Comparison of ENCODE assay signal across 9 cellular contexts in genomic region chr1:225919906-225920305, GRCh38. TPM values are rescaled to one million over a fixed set of nuclear protein-coding genes. Genes with fewer than 3 reads are reported as not detected.
A peak's percentile ranks its signal among the peaks of the same experiment; 100 is the strongest.
DNase-seq lines count a peak whose midpoint lies in the region; ATAC-seq, FAIRE-seq and TF ChIP-seq lines count a peak whose summit lies in the region.
"Had no signal": no experiment of that assay in that cellular context is flagged by ENCODE, and none has a peak within 500 bp of the region (broad histone marks: within the 10 kb centered on the region; RNA-seq: fewer than 3 reads in every experiment).

No MANE protein-coding gene starts in this region.

- H3K27me3 Mint-ChIP-seq in activated CD4-positive, alpha-beta T cell treated with anti-CD3 and anti-CD28 coated beads for 36 hours, result no peaks in the 10 kb centered on the region

- FAIRE-seq in pancreas (lab: Jason Lieb, UNC), result no peak
- FAIRE-seq: G401.6 had no signal

- CTCF ChIA-PET in activated CD4-positive, alpha-beta T cell treated with anti-CD3 and anti-CD28 coated beads for 36 hours (lab: Charles Lee), result interaction anchor here (0.8 to 1.4 kb wide), 3 partner anchors 8 to 499 kb away, joined by 3 to 7 read pairs (median 4); no protein-coding TSS in a partner anchor

- POLR2A ChIA-PET in activated CD4-positive, alpha-beta T cell treated with anti-CD3 and anti-CD28 coated beads for 36 hours (lab: Charles Lee), result interaction anchor here (1.1 kb wide), 1 partner anchor 39 kb away, joined by 3 read pairs; no protein-coding TSS in a partner anchor

- peak overlapping the region; percentile 64 for H3K27ac Mint-ChIP-seq in activated CD4-positive, alpha-beta T cell treated with anti-CD3 and anti-CD28 coated beads for 36 hours

- intact Hi-C loops in activated CD4-positive, alpha-beta T cell treated with anti-CD3 and anti-CD28 coated beads for 36 hours (cut with DNase I, micrococcal nuclease), result loop anchor here (5.0 kb wide), 2 partner anchors 57 to 267 kb away; partner anchors contain the start of gene ACBD3 (in 1 of the 2)
- intact Hi-C loops in pancreas (cut with DNase I), result no loop called here

- WGBS in pancreas, 2 donors, result 8 to 13% methylated on average over 5 of the region's 5 CpGs

- DNase-seq in activated CD4-positive, alpha-beta T cell treated with anti-CD3 and anti-CD28 coated beads for 36 hours, result peak; percentile 73
- DNase-seq in activated CD4-positive, alpha-beta T cell treated with anti-CD3 and anti-CD28 coated beads for 1 hour, result no peak
- peak; percentile 92 for DNase-seq in RPMI7951 (ENCODE audit: low read depth)
- peak; percentile 94 for DNase-seq in epithelial cell of esophagus (ENCODE audit: low read depth)
- peak; percentile 81 to 92 (median 88) for DNase-seq in pancreas
- DNase-seq in 8988T, result no peak

- peaks cover 44% of the 10 kb centered on the region for H3K4me1 Mint-ChIP-seq in activated CD4-positive, alpha-beta T cell treated with anti-CD3 and anti-CD28 coated beads for 36 hours

- H3K9me3 ChIP-seq in pancreas, result no peaks in the 10 kb centered on the region

- H3K4me1 ChIP-seq in pancreas, result peaks cover 9 to 30% (median 11%) of the 10 kb centered on the region in 3 donors

- peak; percentile 21 for ATAC-seq in activated CD4-positive, alpha-beta T cell treated with anti-CD3 and anti-CD28 coated beads for 36 hours
- ATAC-seq in pancreas (peak; percentile 27 to 54 (median 48)), GM21423 (IDR thresholded peaks at IDR 0.05; ENCODE audit: unreplicated experiment) (no peak), HG03280 (IDR thresholded peaks at IDR 0.05; ENCODE audit: unreplicated experiment) (no peak)

- H3K9me3 Mint-ChIP-seq in activated CD4-positive, alpha-beta T cell treated with anti-CD3 and anti-CD28 coated beads for 36 hours (ENCODE audit: low read depth), result no peaks in the 10 kb centered on the region

- H3K4me3 Mint-ChIP-seq in activated CD4-positive, alpha-beta T cell treated with anti-CD3 and anti-CD28 coated beads for 36 hours, result peak overlapping the region; percentile 6

- H3K27ac ChIP-seq in pancreas, result peak overlapping the region in 3 of 4 donors; percentile 53 to 91 (median 73)

- peaks cover 0 to 14% (median 0%) of the 10 kb centered on the region in 3 donors for H3K36me3 ChIP-seq in pancreas

- H3K36me3 Mint-ChIP-seq in activated CD4-positive, alpha-beta T cell treated with anti-CD3 and anti-CD28 coated beads for 36 hours (ENCODE audit: low read depth), result peaks cover 56% of the 10 kb centered on the region

- H3K4me3 ChIP-seq in epithelial cell of esophagus (ENCODE audit: low read length) (no peak overlapping the region), pancreas (no peak overlapping the region)

- no peaks in the 10 kb centered on the region for H3K27me3 ChIP-seq in pancreas

- no peak for TF ChIP-seq CTCF in epithelial cell of esophagus (IDR thresholded peaks at IDR 0.05; ENCODE audit: insufficient read depth, low read depth, low read length, missing control alignments)
- no peak for TF ChIP-seq CTCF in pancreas (IDR thresholded peaks at IDR 0.05)

RNA-seq across cellular contexts. Expression of gene PYCR2, which starts 4.1 kb away (rescaled TPM):
- 100 to 1,000 TPM; 106 to 126 TPM for total RNA-seq in activated CD4-positive, alpha-beta T cell treated with anti-CD3 and anti-CD28 coated beads for 36 hours
- 31.2 and 38.9 TPM in 2 replicates for total RNA-seq in RPMI7951 (2014; rRNA removed; shearing (Covaris generic))
- total RNA-seq in pancreas, result 10 to 100 TPM; 21.3 to 38.4 (median 30.5) TPM
- 10 to 100 TPM; 69.2 to 88.9 TPM for polyA plus RNA-seq in pancreas

RNA-seq across cellular contexts. Expression of gene LEFTY2, which starts 21.1 kb away (rescaled TPM):
- total RNA-seq in activated CD4-positive, alpha-beta T cell treated with anti-CD3 and anti-CD28 coated beads for 36 hours, result not detected
- not detected in 2 replicates for total RNA-seq in RPMI7951 (2014; rRNA removed; shearing (Covaris generic))
- total RNA-seq in pancreas, result 10 to 100 TPM in 1 of 6 donors, under 1 TPM in 1, not detected in 4; 0.09 to 16.3 TPM
- 1 to 10 TPM in 1 of 2 donors, under 1 TPM in 1; 0.07 to 1.4 TPM for polyA plus RNA-seq in pancreas

RNA-seq across cellular contexts. Expression of gene LEFTY1, which starts 31.0 kb away (rescaled TPM):
- total RNA-seq in activated CD4-positive, alpha-beta T cell treated with anti-CD3 and anti-CD28 coated beads for 36 hours, result not detected
- not detected in 2 replicates for total RNA-seq in RPMI7951 (2014; rRNA removed; shearing (Covaris generic))
- total RNA-seq in pancreas, result 100 to 1,000 TPM in 1 of 6 donors, 10 to 100 TPM in 4, 1 to 10 TPM in 1; 4.1 to 146 (median 55.9) TPM
- polyA plus RNA-seq in pancreas, result 10 to 100 TPM in 1 of 2 donors, 1 to 10 TPM in 1; 8.4 to 57.6 TPM

RNA-seq across cellular contexts. Expression of gene TMEM63A, which starts 37.7 kb away (rescaled TPM):
- 10 to 100 TPM; 47.3 to 48.0 TPM for total RNA-seq in activated CD4-positive, alpha-beta T cell treated with anti-CD3 and anti-CD28 coated beads for 36 hours
- 7.6 and 8.2 TPM in 2 replicates for total RNA-seq in RPMI7951 (2014; rRNA removed; shearing (Covaris generic))
- 100 to 1,000 TPM in 1 of 6 donors, 10 to 100 TPM in 5; 56.3 to 124 (median 76.4) TPM for total RNA-seq in pancreas
- 100 to 1,000 TPM in 1 of 2 donors, 10 to 100 TPM in 1; 88.9 to 185 TPM for polyA plus RNA-seq in pancreas

Comparison
In these comparisons a context has a peak if more than half of its experiments do, and no peak if none do; other contexts are left out.
1. DNase-seq: peak in activated CD4-positive, alpha-beta T cell treated with anti-CD3 and anti-CD28 coated beads for 36 hours (single experiment), RPMI7951 (single experiment), epithelial cell of esophagus (single experiment) and pancreas (6 of 6); none in activated CD4-positive, alpha-beta T cell treated with anti-CD3 and anti-CD28 coated beads for 1 hour (single experiment) and 8988T (single experiment).
2. ATAC-seq: peak in activated CD4-positive, alpha-beta T cell treated with anti-CD3 and anti-CD28 coated beads for 36 hours (single experiment) and pancreas (4 of 4); none in GM21423 (single experiment) and HG03280 (single experiment).
3. intact Hi-C loops: an anchor here in activated CD4-positive, alpha-beta T cell treated with anti-CD3 and anti-CD28 coated beads for 36 hours (5.0 kb wide); none called in pancreas.